ENCODE assay signal across 28 cellular contexts in genomic region chrX:46168254-46168653, GRCh38.
"Had no signal": no experiment of that assay in that cellular context is flagged by ENCODE, and none has a peak within 500 bp of the region (broad histone marks: within the 10 kb centered on the region; RNA-seq: fewer than 3 reads in every experiment).

No MANE protein-coding gene starts in this region.

- ATAC-seq: foreskin keratinocyte; heart right ventricle; naive thymus-derived CD4-positive, alpha-beta T cell; psoas muscle; right cardiac atrium; stimulated activated memory B cell treated with anti-CD40 and anti-IgM and Interleukin-4, amounts not matched to agents 10 μg/mL and 1 μg/mL and 100 μg/mL, for 72 hours; stimulated activated naive CD8-positive, alpha-beta T cell treated with anti-CD3 and anti-CD28 coated beads, Interleukin-15, Interleukin-2, amounts not matched to agents 100 U/mL and 50 U/mL, for 24 hours had no signal

- DNase-seq: dermis blood vessel endothelial cell; effector memory CD4-positive, alpha-beta T cell; esophagus squamous epithelium; foreskin keratinocyte; glutamatergic neuron; heart right ventricle; hippocampal formation; islet precursor cell; kidney glomerular epithelial cell; mammary epithelial cell; mesendoderm; midbrain; naive thymus-derived CD4-positive, alpha-beta T cell; occipital lobe; ovary; psoas muscle; right cardiac atrium; sigmoid colon; spleen; stimulated activated CD4-positive, alpha-beta T cell treated with anti-CD3 and anti-CD28 coated beads, Interleukin-4, amount 100 ng/mL, for 4 hours; stimulated activated naive CD8-positive, alpha-beta T cell treated with anti-CD3 and anti-CD28 coated beads, Interleukin-15, Interleukin-2, amounts not matched to agents 100 U/mL and 50 U/mL, for 24 hours; substantia nigra; testis had no signal

- H3K27ac ChIP-seq: coronary artery, esophagus squamous epithelium, foreskin keratinocyte, heart right ventricle, ovary, psoas muscle, sigmoid colon, spleen, testis, tibial nerve, upper lobe of left lung, uterus had no signal

- H3K36me3 ChIP-seq: esophagus squamous epithelium, heart right ventricle, ovary, sigmoid colon, spleen, tibial nerve, upper lobe of left lung, uterus had no signal

- H3K4me3 ChIP-seq: coronary artery, esophagus squamous epithelium, heart right ventricle, ovary, psoas muscle, sigmoid colon, spleen, testis, tibial nerve, upper lobe of left lung, uterus had no signal

- H3K4me1 ChIP-seq: heart right ventricle, psoas muscle, sigmoid colon, spleen, testis, tibial nerve, upper lobe of left lung, uterus had no signal

- H3K27me3 ChIP-seq: esophagus squamous epithelium, foreskin keratinocyte, ovary, sigmoid colon, spleen, testis, tibial nerve, upper lobe of left lung, uterus had no signal

- H3K9me3 ChIP-seq: esophagus squamous epithelium, ovary, psoas muscle, sigmoid colon, testis, tibial nerve, upper lobe of left lung, uterus had no signal
